ENCODE assay signal across 1 cellular context in the genomic region with DNA sequence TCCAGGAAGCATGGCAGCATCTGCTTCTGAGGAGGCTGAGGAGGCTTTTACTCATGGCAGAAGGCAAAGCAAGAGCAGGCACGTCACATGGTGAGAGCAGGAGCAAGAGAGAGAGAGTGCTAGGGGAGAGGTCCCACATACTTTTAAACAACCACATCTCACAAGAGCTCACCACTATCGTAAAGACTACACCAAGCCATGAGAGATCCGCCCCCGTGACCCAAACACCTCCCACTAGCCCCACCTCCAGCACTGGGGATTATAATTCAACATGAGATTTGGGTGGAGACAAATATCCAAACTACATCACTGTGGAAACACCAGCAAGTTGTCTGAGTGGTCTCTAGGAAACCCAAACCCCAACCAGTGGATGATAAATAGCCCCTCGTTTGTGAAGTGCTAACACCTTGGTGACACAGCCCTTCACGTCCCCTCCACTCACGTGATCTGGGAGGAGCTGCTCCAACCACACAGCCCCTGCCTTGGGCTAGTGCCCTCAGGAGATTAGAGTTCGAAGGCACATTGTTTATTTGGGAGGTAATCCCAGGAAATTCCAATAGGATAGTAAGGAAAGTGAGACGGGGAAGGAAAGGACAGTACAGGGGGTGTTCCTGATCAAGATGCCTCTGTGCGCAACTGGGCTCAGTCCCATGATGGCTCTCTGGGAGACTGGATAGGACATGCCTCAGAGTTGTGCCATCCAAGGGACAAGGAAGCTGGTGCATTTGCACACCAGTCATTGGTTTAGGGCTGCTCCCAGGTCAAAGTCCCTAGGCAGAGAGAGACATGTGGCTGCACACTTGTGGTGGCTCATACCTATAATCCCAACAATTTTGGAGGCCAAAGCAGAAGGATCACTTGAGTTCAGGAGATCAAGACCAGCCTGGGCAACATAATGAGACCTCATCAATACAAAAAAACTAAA.
TF ChIP-seq lines count a peak whose summit lies in the region.

No MANE protein-coding gene starts in this region.

TF ChIP-seq in K562, 482 proteins besides CTCF, POLR2A, EP300 and RAD21 (continues in another document):
- TF ChIP-seq SRSF9 (IDR thresholded peaks at IDR 0.05; ENCODE audit: borderline replicate concordance, low read depth, low read length), result no peak
- TF ChIP-seq, protein P1, sequence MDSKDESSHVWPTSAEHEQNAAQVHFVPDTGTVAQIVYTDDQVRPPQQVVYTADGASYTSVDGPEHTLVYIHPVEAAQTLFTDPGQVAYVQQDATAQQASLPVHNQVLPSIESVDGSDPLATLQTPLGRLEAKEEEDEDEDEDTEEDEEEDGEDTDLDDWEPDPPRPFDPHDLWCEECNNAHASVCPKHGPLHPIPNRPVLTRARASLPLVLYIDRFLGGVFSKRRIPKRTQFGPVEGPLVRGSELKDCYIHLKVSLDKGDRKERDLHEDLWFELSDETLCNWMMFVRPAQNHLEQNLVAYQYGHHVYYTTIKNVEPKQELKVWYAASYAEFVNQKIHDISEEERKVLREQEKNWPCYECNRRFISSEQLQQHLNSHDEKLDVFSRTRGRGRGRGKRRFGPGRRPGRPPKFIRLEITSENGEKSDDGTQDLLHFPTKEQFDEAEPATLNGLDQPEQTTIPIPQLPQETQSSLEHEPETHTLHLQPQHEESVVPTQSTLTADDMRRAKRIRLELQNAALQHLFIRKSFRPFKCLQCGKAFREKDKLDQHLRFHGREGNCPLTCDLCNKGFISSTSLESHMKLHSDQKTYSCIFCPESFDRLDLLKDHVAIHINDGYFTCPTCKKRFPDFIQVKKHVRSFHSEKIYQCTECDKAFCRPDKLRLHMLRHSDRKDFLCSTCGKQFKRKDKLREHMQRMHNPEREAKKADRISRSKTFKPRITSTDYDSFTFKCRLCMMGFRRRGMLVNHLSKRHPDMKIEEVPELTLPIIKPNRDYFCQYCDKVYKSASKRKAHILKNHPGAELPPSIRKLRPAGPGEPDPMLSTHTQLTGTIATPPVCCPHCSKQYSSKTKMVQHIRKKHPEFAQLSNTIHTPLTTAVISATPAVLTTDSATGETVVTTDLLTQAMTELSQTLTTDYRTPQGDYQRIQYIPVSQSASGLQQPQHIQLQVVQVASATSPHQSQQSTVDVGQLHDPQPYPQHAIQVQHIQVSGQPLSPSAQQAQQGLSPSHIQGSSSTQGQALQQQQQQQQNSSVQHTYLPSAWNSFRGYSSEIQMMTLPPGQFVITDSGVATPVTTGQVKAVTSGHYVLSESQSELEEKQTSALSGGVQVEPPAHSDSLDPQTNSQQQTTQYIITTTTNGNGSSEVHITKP (IDR thresholded peaks at IDR 0.05; ENCODE audit: partially characterized antibody), result no peak
- TF ChIP-seq ZNF224 (CRISPR knock-in tag; IDR thresholded peaks at IDR 0.05), result no peak
- TF ChIP-seq STAT5B (CRISPR knock-in tag; IDR thresholded peaks at IDR 0.05), result no peak
- no peak for TF ChIP-seq PTTG1 (tag; IDR thresholded peaks at IDR 0.05; ENCODE audit: low read depth)
- TF ChIP-seq CBX1 (IDR thresholded peaks at IDR 0.05; ENCODE audit: low read depth), result no peak
- TF ChIP-seq ZNF197 (CRISPR knock-in tag; IDR thresholded peaks at IDR 0.05; ENCODE audit: low read depth), result no peak
- TF ChIP-seq, protein P2, sequence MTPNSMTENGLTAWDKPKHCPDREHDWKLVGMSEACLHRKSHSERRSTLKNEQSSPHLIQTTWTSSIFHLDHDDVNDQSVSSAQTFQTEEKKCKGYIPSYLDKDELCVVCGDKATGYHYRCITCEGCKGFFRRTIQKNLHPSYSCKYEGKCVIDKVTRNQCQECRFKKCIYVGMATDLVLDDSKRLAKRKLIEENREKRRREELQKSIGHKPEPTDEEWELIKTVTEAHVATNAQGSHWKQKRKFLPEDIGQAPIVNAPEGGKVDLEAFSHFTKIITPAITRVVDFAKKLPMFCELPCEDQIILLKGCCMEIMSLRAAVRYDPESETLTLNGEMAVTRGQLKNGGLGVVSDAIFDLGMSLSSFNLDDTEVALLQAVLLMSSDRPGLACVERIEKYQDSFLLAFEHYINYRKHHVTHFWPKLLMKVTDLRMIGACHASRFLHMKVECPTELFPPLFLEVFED (CRISPR knock-in tag; conservative IDR thresholded peaks at IDR 0.05), result no peak
- 0 out of 2 replicates have a peak, but pooled peaks have one; percentile 19 for TF ChIP-seq GTF2A2 (tag; IDR thresholded peaks at IDR 0.05)
- TF ChIP-seq RBM17 (IDR thresholded peaks at IDR 0.05; ENCODE audit: borderline replicate concordance, low read depth, low read length), result no peak
- no peak for TF ChIP-seq CHD1 (IDR thresholded peaks at IDR 0.05; ENCODE audit: low read length)
- no peak for TF ChIP-seq NFXL1 (CRISPR knock-in tag; IDR thresholded peaks at IDR 0.05)
- no peak for TF ChIP-seq NR2C2 (CRISPR knock-in tag; IDR thresholded peaks at IDR 0.05)
- no peak for TF ChIP-seq NR2C2 (tag; IDR thresholded peaks at IDR 0.05)
- TF ChIP-seq, protein P3, sequence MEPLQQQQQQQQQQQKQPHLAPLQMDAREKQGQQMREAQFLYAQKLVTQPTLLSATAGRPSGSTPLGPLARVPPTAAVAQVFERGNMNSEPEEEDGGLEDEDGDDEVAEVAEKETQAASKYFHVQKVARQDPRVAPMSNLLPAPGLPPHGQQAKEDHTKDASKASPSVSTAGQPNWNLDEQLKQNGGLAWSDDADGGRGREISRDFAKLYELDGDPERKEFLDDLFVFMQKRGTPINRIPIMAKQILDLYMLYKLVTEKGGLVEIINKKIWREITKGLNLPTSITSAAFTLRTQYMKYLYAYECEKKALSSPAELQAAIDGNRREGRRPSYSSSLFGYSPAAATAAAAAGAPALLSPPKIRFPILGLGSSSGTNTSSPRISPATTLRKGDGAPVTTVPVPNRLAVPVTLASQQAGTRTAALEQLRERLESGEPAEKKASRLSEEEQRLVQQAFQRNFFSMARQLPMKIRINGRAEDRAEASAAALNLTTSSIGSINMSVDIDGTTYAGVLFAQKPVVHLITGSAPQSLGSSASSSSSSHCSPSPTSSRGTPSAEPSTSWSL (CRISPR knock-in tag; IDR thresholded peaks at IDR 0.05; ENCODE audit: borderline replicate concordance), result no peak
- no peak for TF ChIP-seq SOX6 (IDR thresholded peaks at IDR 0.05)
- TF ChIP-seq, protein P4, sequence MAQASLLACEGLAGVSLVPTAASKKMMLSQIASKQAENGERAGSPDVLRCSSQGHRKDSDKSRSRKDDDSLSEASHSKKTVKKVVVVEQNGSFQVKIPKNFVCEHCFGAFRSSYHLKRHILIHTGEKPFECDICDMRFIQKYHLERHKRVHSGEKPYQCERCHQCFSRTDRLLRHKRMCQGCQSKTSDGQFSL (CRISPR knock-in tag; IDR thresholded peaks at IDR 0.05), result no peak
- TF ChIP-seq, protein P4 (tag; IDR thresholded peaks at IDR 0.05), result no peak
- peak; percentile 40; the same call in 1 of the 2 replicates for TF ChIP-seq RAD51 (IDR thresholded peaks at IDR 0.05; ENCODE audit: borderline replicate concordance, low read depth)
- TF ChIP-seq FOS (IDR thresholded peaks at IDR 0.05; ENCODE audit: extremely low read depth, insufficient read length), result no peak
- TF ChIP-seq, protein P5, sequence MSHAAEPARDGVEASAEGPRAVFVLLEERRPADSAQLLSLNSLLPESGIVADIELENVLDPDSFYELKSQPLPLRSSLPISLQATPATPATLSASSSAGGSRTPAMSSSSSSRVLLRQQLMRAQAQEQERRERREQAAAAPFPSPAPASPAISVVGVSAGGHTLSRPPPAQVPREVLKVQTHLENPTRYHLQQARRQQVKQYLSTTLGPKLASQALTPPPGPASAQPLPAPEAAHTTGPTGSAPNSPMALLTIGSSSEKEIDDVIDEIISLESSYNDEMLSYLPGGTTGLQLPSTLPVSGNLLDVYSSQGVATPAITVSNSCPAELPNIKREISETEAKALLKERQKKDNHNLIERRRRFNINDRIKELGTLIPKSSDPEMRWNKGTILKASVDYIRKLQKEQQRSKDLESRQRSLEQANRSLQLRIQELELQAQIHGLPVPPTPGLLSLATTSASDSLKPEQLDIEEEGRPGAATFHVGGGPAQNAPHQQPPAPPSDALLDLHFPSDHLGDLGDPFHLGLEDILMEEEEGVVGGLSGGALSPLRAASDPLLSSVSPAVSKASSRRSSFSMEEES (CRISPR knock-in tag; IDR thresholded peaks at IDR 0.05), result peak; percentile 74
- TF ChIP-seq TCF3 (CRISPR knock-in tag; IDR thresholded peaks at IDR 0.05), result no peak
- TF ChIP-seq KLF1 (tag; IDR thresholded peaks at IDR 0.05), result no peak
- no peak for TF ChIP-seq ETS2 (tag; IDR thresholded peaks at IDR 0.05; ENCODE audit: borderline replicate concordance, poor library complexity, severe bottlenecking)
- TF ChIP-seq, protein P6, sequence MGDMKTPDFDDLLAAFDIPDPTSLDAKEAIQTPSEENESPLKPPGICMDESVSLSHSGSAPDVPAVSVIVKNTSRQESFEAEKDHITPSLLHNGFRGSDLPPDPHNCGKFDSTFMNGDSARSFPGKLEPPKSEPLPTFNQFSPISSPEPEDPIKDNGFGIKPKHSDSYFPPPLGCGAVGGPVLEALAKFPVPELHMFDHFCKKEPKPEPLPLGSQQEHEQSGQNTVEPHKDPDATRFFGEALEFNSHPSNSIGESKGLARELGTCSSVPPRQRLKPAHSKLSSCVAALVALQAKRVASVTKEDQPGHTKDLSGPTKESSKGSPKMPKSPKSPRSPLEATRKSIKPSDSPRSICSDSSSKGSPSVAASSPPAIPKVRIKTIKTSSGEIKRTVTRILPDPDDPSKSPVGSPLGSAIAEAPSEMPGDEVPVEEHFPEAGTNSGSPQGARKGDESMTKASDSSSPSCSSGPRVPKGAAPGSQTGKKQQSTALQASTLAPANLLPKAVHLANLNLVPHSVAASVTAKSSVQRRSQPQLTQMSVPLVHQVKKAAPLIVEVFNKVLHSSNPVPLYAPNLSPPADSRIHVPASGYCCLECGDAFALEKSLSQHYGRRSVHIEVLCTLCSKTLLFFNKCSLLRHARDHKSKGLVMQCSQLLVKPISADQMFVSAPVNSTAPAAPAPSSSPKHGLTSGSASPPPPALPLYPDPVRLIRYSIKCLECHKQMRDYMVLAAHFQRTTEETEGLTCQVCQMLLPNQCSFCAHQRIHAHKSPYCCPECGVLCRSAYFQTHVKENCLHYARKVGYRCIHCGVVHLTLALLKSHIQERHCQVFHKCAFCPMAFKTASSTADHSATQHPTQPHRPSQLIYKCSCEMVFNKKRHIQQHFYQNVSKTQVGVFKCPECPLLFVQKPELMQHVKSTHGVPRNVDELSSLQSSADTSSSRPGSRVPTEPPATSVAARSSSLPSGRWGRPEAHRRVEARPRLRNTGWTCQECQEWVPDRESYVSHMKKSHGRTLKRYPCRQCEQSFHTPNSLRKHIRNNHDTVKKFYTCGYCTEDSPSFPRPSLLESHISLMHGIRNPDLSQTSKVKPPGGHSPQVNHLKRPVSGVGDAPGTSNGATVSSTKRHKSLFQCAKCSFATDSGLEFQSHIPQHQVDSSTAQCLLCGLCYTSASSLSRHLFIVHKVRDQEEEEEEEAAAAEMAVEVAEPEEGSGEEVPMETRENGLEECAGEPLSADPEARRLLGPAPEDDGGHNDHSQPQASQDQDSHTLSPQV (IDR thresholded peaks at IDR 0.05), result no peak
- TF ChIP-seq HLTF (IDR thresholded peaks at IDR 0.05), result no peak
- TF ChIP-seq ZC3H4 (CRISPR knock-in tag; IDR thresholded peaks at IDR 0.05; ENCODE audit: borderline replicate concordance), result no peak
- TF ChIP-seq DMBX1 (CRISPR knock-in tag; IDR thresholded peaks at IDR 0.05; ENCODE audit: borderline replicate concordance), result no peak
- no peak for TF ChIP-seq EZH2 (IDR thresholded peaks at IDR 0.05; ENCODE audit: borderline replicate concordance, low read depth, low read length)
- TF ChIP-seq BRD9 (IDR thresholded peaks at IDR 0.05; ENCODE audit: low read depth, partially characterized antibody), result no peak
- TF ChIP-seq PTRF (tag; IDR thresholded peaks at IDR 0.05), result no peak
- TF ChIP-seq, protein P7, sequence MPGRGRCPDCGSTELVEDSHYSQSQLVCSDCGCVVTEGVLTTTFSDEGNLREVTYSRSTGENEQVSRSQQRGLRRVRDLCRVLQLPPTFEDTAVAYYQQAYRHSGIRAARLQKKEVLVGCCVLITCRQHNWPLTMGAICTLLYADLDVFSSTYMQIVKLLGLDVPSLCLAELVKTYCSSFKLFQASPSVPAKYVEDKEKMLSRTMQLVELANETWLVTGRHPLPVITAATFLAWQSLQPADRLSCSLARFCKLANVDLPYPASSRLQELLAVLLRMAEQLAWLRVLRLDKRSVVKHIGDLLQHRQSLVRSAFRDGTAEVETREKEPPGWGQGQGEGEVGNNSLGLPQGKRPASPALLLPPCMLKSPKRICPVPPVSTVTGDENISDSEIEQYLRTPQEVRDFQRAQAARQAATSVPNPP (IDR thresholded peaks at IDR 0.05; ENCODE audit: borderline replicate concordance, insufficient read depth, insufficient read length), result no peak
- no peak for TF ChIP-seq ESRRA (IDR thresholded peaks at IDR 0.05; ENCODE audit: borderline replicate concordance, low read depth)
- no peak for TF ChIP-seq SP2 (IDR thresholded peaks at IDR 0.05; ENCODE audit: extremely low read depth, low read depth, low read length, poor library complexity, severe bottlenecking)
- no peak for TF ChIP-seq MAFK (IDR thresholded peaks at IDR 0.05; ENCODE audit: low read length)
- TF ChIP-seq, protein P8, sequence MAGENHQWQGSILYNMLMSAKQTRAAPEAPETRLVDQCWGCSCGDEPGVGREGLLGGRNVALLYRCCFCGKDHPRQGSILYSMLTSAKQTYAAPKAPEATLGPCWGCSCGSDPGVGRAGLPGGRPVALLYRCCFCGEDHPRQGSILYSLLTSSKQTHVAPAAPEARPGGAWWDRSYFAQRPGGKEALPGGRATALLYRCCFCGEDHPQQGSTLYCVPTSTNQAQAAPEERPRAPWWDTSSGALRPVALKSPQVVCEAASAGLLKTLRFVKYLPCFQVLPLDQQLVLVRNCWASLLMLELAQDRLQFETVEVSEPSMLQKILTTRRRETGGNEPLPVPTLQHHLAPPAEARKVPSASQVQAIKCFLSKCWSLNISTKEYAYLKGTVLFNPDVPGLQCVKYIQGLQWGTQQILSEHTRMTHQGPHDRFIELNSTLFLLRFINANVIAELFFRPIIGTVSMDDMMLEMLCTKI (IDR thresholded peaks at IDR 0.05; ENCODE audit: partially characterized antibody), result no peak
- TF ChIP-seq SRF (CRISPR knock-in tag; IDR thresholded peaks at IDR 0.05), result no peak
- TF ChIP-seq BRCA1 (IDR thresholded peaks at IDR 0.05), result no peak
- TF ChIP-seq BRCA1 (CRISPR knock-in tag; IDR thresholded peaks at IDR 0.05), result no peak
- TF ChIP-seq, protein P9, sequence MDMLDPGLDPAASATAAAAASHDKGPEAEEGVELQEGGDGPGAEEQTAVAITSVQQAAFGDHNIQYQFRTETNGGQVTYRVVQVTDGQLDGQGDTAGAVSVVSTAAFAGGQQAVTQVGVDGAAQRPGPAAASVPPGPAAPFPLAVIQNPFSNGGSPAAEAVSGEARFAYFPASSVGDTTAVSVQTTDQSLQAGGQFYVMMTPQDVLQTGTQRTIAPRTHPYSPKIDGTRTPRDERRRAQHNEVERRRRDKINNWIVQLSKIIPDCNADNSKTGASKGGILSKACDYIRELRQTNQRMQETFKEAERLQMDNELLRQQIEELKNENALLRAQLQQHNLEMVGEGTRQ (CRISPR knock-in tag; IDR thresholded peaks at IDR 0.05), result peak; percentile 61
- TF ChIP-seq PURB (CRISPR knock-in tag; IDR thresholded peaks at IDR 0.05; ENCODE audit: low read depth), result no peak
